In the genomic region with DNA sequence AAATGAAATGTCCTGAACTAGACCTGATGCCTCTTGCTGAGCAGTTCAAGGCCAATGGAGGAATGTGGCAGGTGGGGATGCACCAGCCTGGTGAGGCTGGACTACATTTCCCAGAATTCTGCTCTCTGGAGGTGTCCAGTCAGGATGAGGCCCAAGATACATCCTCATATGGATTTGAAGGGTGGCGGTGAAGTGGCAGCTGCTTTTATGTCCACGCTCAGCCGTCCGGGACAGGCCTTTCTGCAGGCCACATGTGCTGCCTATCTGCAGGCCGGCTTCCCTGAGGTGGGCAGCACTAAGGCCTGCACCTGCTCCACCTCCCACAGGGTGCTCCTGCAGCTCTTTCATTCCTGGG, we compare ENCODE assay signal across 16 cellular contexts.
DNase-seq lines count a peak whose midpoint lies in the region; ATAC-seq, FAIRE-seq and TF ChIP-seq lines count a peak whose summit lies in the region.
"Had no signal": no experiment of that assay in that cellular context is flagged by ENCODE, and none has a peak within 500 bp of the region (broad histone marks: within the 10 kb centered on the region; RNA-seq: fewer than 3 reads in every experiment).

No MANE protein-coding gene starts in this region.

- peaks cover 44 to 75% (median 57%) of the 10 kb centered on the region in 10 experiments for H3K4me1 ChIP-seq in BLaER1 treated with 17β-estradiol and CSF1 and Interleukin-3, amounts not matched to agents 10 nM and 100 nM
- H3K4me1 ChIP-seq in HCT116 (ENCODE audit: control insufficient read depth in 1 of 2, insufficient read depth in 2 of 2, low read length in 2 of 2) (no peaks in the 10 kb centered on the region), kidney (ENCODE audit: control insufficient read depth in 1 of 2, insufficient read depth in 1 of 2, low read depth in 1 of 2, low read length in 2 of 2) (peaks cover 0 to 2% of the 10 kb centered on the region in 2 donors)
- H3K4me1 ChIP-seq: Peyer's patch had no signal

- TF ChIP-seq CTCF in HCT116 (IDR thresholded peaks at IDR 0.05 in 2 of 3, conservative IDR thresholded peaks at IDR 0.05 in 1 of 3; ENCODE audit: borderline replicate concordance in 1 of 3, insufficient read depth in 1 of 3, low read depth in 2 of 3, low read length in 2 of 3) (no peak), kidney (IDR thresholded peaks at IDR 0.05; ENCODE audit: borderline replicate concordance, extremely low read depth, insufficient read depth) (no peak)

- peak overlapping the region in 8 of 11 experiments; percentile 72 to 99 (median 86); a peak in 12 of 22 replicates for H3K4me2 ChIP-seq in BLaER1 treated with 17β-estradiol and CSF1 and Interleukin-3, amounts not matched to agents 10 nM and 100 nM
- no peak overlapping the region for H3K4me2 ChIP-seq in HCT116 (ENCODE audit: low read length)

- TF ChIP-seq POLR2A in HCT116 (IDR thresholded peaks at IDR 0.05; ENCODE audit: borderline replicate concordance, extremely low read depth, insufficient read depth, insufficient read length), result no peak

- ATAC-seq in HCT116, result peak; percentile 61
- ATAC-seq: Right ventricle myocardium inferior had no signal

- peaks cover 0 to 13% (median 0%) of the 10 kb centered on the region in 11 experiments; a peak in 2 of 22 replicates for H3K9me3 ChIP-seq in BLaER1 treated with 17β-estradiol and CSF1 and Interleukin-3, amounts not matched to agents 10 nM and 100 nM (replicated peaks in 1 of 11)
- no peaks in the 10 kb centered on the region for H3K9me3 ChIP-seq in HCT116 (ENCODE audit: control insufficient read depth in 1 of 2, insufficient read depth in 1 of 2, low read depth in 1 of 2, low read length in 2 of 2)
- H3K9me3 ChIP-seq in kidney (ENCODE audit: control insufficient read depth in 1 of 2, low read length in 2 of 2), result peaks cover 0 to 2% of the 10 kb centered on the region in 2 donors
- H3K9me3 ChIP-seq: Peyer's patch had no signal

- H3K36me3 ChIP-seq in BLaER1 treated with 17β-estradiol and CSF1 and Interleukin-3, amounts not matched to agents 10 nM and 100 nM, result no peaks in the 10 kb centered on the region
- H3K36me3 ChIP-seq in HCT116 (ENCODE audit: control insufficient read depth in 1 of 2, insufficient read depth in 2 of 2, low read length in 2 of 2) (no peaks in the 10 kb centered on the region), kidney (ENCODE audit: control insufficient read depth in 1 of 2, insufficient read depth in 2 of 2, low read length in 2 of 2) (no peaks in the 10 kb centered on the region)
- H3K36me3 ChIP-seq: Peyer's patch had no signal

- no peaks in the 10 kb centered on the region for H3K79me2 ChIP-seq in HCT116 (ENCODE audit: insufficient read depth, low read length)

- no peak for TF ChIP-seq RAD21 in HCT116 (IDR thresholded peaks at IDR 0.05; ENCODE audit: low read depth)

- intact Hi-C loops in HCT116 (cut with micrococcal nuclease) (no loop called here), kidney (cut with DNase I) (no loop called here)

- H3K27ac ChIP-seq in BLaER1 treated with 17β-estradiol and CSF1 and Interleukin-3, amounts not matched to agents 10 nM and 100 nM, result no peak overlapping the region
- H3K27ac ChIP-seq in HCT116 (ENCODE audit: low read depth, low read length), result no peak overlapping the region
- H3K27ac ChIP-seq in caudate nucleus (ENCODE audit: low read depth, low read length), result peak overlapping the region; percentile 85
- H3K27ac ChIP-seq in kidney (ENCODE audit: low read depth in 2 of 2, low read length in 2 of 2), result no peak overlapping the region
- H3K27ac ChIP-seq: C4-2B, Peyer's patch had no signal

- H2AFZ ChIP-seq in HCT116 (ENCODE audit: low read depth, low read length, poor library complexity, severe bottlenecking), result no peak overlapping the region

- RAD21 ChIA-PET in HCT116 (lab: Charles Lee; ENCODE audit: low non-redundant PET in 1 of 2, low total read pairs in 2 of 2, uncharacterized antibody in 2 of 2, unreplicated experiment in 2 of 2), result no interaction called here

- H3K9ac ChIP-seq in BLaER1 treated with 17β-estradiol and CSF1 and Interleukin-3, amounts not matched to agents 10 nM and 100 nM, result no peak overlapping the region; a peak in 1 of 22 replicates
- no peak overlapping the region for H3K9ac ChIP-seq in HCT116 (ENCODE audit: low read length)
- H3K9ac ChIP-seq in kidney (ENCODE audit: low read length in 2 of 2), result no peak overlapping the region

- DNase-seq in HCT116 (ENCODE audit: low read depth, low spot score), result no peak
- no peak for DNase-seq in caudate nucleus (lab: John Stamatoyannopoulos, UW)
- DNase-seq in kidney, result peak; percentile 65
- no peak for DNase-seq in KBM-7
- DNase-seq in HTR-8/SVneo (ENCODE audit: insufficient read length, low spot score), result no peak
- DNase-seq in T-helper 2 cell, result no peak
- DNase-seq: DMS79 treated with DMSO at 0.1 percent for 48 hours, Karpas-422, NCI-H1048, NCI-H146, NCI-H2081, Peyer's patch had no signal

- H4K20me1 ChIP-seq in BLaER1 treated with 17β-estradiol and CSF1 and Interleukin-3, amounts not matched to agents 10 nM and 100 nM, result no peaks in the 10 kb centered on the region
- H4K20me1 ChIP-seq in HCT116 (ENCODE audit: insufficient read depth), result no peaks in the 10 kb centered on the region

- no peak overlapping the region for H3K4me3 ChIP-seq in BLaER1 treated with 17β-estradiol and CSF1 and Interleukin-3, amounts not matched to agents 10 nM and 100 nM
- no peak overlapping the region for H3K4me3 ChIP-seq in HCT116 (replicated peaks in 1 of 2; ENCODE audit: low read depth in 1 of 2, low read length in 2 of 2)
- no peak overlapping the region for H3K4me3 ChIP-seq in kidney (ENCODE audit: low read length in 2 of 2)
- H3K4me3 ChIP-seq: Peyer's patch had no signal

- no peaks in the 10 kb centered on the region for H3K9me2 ChIP-seq in HCT116 (ENCODE audit: insufficient read depth)

- in situ Hi-C loops in KBM-7 (cut with MboI; ENCODE audit: low pct_unique_long_range_greater_than_20kb, low sequenced_read_pairs), result no loop called here

- CTCF ChIA-PET in HCT116 (lab: Charles Lee), result no interaction called here

- no TSS peak for BruUV-seq in HCT116 (replicated peaks; lab: Mats Ljungman, UMichigan)

- POLR2A ChIA-PET in HCT116 (lab: Charles Lee), result no interaction called here

- no peaks in the 10 kb centered on the region for H3K27me3 ChIP-seq in BLaER1 treated with 17β-estradiol and CSF1 and Interleukin-3, amounts not matched to agents 10 nM and 100 nM
- 0 out of 2 replicates have a peak, but pooled peaks cover 3% of the 10 kb centered on the region for H3K27me3 ChIP-seq in HCT116 (ENCODE audit: insufficient read depth, low read length)
- H3K27me3 ChIP-seq: Peyer's patch had no signal

- FAIRE-seq in kidney (lab: Jason Lieb, UNC) (no peak), HTR-8/SVneo (lab: Jason Lieb, UNC) (no peak)
- FAIRE-seq: D721Med had no signal

TF ChIP-seq in HCT116, 20 proteins besides CTCF, POLR2A, EP300 and RAD21 (continues in another document):
- TF ChIP-seq FOSL1 (IDR thresholded peaks at IDR 0.05; ENCODE audit: low read depth), result no peak
- no peak for TF ChIP-seq SIN3A (IDR thresholded peaks at IDR 0.05; ENCODE audit: low read depth)
- TF ChIP-seq, protein P1, sequence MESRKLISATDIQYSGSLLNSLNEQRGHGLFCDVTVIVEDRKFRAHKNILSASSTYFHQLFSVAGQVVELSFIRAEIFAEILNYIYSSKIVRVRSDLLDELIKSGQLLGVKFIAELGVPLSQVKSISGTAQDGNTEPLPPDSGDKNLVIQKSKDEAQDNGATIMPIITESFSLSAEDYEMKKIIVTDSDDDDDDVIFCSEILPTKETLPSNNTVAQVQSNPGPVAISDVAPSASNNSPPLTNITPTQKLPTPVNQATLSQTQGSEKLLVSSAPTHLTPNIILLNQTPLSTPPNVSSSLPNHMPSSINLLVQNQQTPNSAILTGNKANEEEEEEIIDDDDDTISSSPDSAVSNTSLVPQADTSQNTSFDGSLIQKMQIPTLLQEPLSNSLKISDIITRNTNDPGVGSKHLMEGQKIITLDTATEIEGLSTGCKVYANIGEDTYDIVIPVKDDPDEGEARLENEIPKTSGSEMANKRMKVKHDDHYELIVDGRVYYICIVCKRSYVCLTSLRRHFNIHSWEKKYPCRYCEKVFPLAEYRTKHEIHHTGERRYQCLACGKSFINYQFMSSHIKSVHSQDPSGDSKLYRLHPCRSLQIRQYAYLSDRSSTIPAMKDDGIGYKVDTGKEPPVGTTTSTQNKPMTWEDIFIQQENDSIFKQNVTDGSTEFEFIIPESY (IDR thresholded peaks at IDR 0.05; ENCODE audit: extremely low read depth, insufficient replicate concordance, low read length), result no peak
- TF ChIP-seq, protein P2, sequence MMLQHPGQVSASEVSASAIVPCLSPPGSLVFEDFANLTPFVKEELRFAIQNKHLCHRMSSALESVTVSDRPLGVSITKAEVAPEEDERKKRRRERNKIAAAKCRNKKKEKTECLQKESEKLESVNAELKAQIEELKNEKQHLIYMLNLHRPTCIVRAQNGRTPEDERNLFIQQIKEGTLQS (IDR thresholded peaks at IDR 0.05), result no peak
- no peak for TF ChIP-seq EGR1 (IDR thresholded peaks at IDR 0.05; ENCODE audit: low read depth)
- no peak for TF ChIP-seq SP1 (IDR thresholded peaks at IDR 0.05; ENCODE audit: low read depth)
- TF ChIP-seq YY1 (IDR thresholded peaks at IDR 0.05; ENCODE audit: extremely low read depth, insufficient replicate concordance, low read depth, low read length), result no peak
- no peak for TF ChIP-seq CEBPB (IDR thresholded peaks at IDR 0.05; ENCODE audit: low read depth)
- TF ChIP-seq SRF (IDR thresholded peaks at IDR 0.05; ENCODE audit: low read depth), result no peak
- no peak for TF ChIP-seq EZH2 (IDR thresholded peaks at IDR 0.05)
- TF ChIP-seq JUND (IDR thresholded peaks at IDR 0.05), result no peak
- TF ChIP-seq CBX3 (IDR thresholded peaks at IDR 0.05; ENCODE audit: low read depth), result no peak
